12 cellular contexts compared by ENCODE assay signal in the genomic region with DNA sequence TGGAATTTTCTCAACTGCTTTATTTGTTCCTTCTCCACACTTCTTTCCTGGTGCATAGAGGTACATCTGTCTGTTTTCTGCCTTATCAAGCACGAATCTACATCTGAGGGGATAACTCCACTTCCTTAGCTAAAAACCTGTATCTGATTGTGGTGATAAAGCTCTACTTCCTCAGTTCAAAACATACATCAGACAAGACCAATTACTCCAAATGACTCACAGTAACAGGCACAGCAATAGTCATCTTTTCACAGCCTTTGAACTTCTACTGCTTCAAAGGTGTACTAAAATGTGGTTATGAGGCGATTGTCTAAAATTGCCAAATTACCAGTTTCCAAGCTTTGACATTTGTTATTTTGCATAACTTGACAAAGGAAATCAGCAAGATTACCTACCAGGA.
DNase-seq lines count a peak whose midpoint lies in the region; ATAC-seq, FAIRE-seq and TF ChIP-seq lines count a peak whose summit lies in the region.
"Had no signal": no experiment of that assay in that cellular context is flagged by ENCODE, and none has a peak within 500 bp of the region (broad histone marks: within the 10 kb centered on the region; RNA-seq: fewer than 3 reads in every experiment).

No MANE protein-coding gene starts in this region.

- 18 to 41% methylated on average over 2 of the region's 2 CpGs for WGBS in esophagus squamous epithelium, 2 donors

- H3K36me3 ChIP-seq in keratinocyte (ENCODE audit: control insufficient read depth in 2 of 2, extremely low read depth in 1 of 2, insufficient read depth in 2 of 2, low read length in 2 of 2) (no peaks in the 10 kb centered on the region), tibial artery (no peaks in the 10 kb centered on the region), esophagus squamous epithelium (no peaks in the 10 kb centered on the region)

- no peak overlapping the region for H3K27ac Mint-ChIP-seq in activated T-helper 17 cell treated with anti-CD3 and anti-CD28 coated beads, Interleukin-2, amount 50 U/mL, for 72 hours

- H3K27me3 ChIP-seq in keratinocyte (ENCODE audit: control insufficient read depth, extremely low read depth, insufficient read depth, low read length) (no peaks in the 10 kb centered on the region), tibial artery (no peaks in the 10 kb centered on the region), esophagus squamous epithelium (no peaks in the 10 kb centered on the region)

- H3K9me3 ChIP-seq in keratinocyte (ENCODE audit: control insufficient read depth, low read depth, low read length) (no peaks in the 10 kb centered on the region), tibial artery (no peaks in the 10 kb centered on the region), esophagus squamous epithelium (no peaks in the 10 kb centered on the region)
- H3K9me3 ChIP-seq: psoas muscle had no signal

- H3K9ac ChIP-seq in keratinocyte (ENCODE audit: control insufficient read depth, extremely low read depth, insufficient read depth, low read length) = no peak overlapping the region

- no peaks in the 10 kb centered on the region for H3K79me2 ChIP-seq in keratinocyte (ENCODE audit: control insufficient read depth, insufficient read depth, low read length)

- H3K4me3 Mint-ChIP-seq in activated T-helper 17 cell treated with anti-CD3 and anti-CD28 coated beads, Interleukin-2, amount 50 U/mL, for 72 hours = no peak overlapping the region

- no peaks in the 10 kb centered on the region for H3K9me1 ChIP-seq in keratinocyte (ENCODE audit: control insufficient read depth, extremely low read depth, insufficient read depth, low read length)

- H3K36me3 Mint-ChIP-seq in activated T-helper 17 cell treated with anti-CD3 and anti-CD28 coated beads, Interleukin-2, amount 50 U/mL, for 72 hours (ENCODE audit: low read depth) = no peaks in the 10 kb centered on the region

- no peaks in the 10 kb centered on the region for H4K20me1 ChIP-seq in keratinocyte (ENCODE audit: control insufficient read depth, extremely low read depth, insufficient read depth, low read length)

- H3K27ac ChIP-seq in keratinocyte (ENCODE audit: control insufficient read depth, insufficient read depth, low read length) (no peak overlapping the region), tibial artery (no peak overlapping the region), esophagus squamous epithelium (no peak overlapping the region)
- H3K27ac ChIP-seq: psoas muscle had no signal

- no peaks in the 10 kb centered on the region for H3K9me3 Mint-ChIP-seq in activated T-helper 17 cell treated with anti-CD3 and anti-CD28 coated beads, Interleukin-2, amount 50 U/mL, for 72 hours

- no peak overlapping the region for H3K4me3 ChIP-seq in Jurkat, Clone E6-1 (ENCODE audit: low read length)
- H3K4me3 ChIP-seq in keratinocyte (ENCODE audit: control insufficient read depth in 2 of 3, extremely low read depth in 1 of 3, insufficient read depth in 2 of 3, low read depth in 1 of 3, low read length in 3 of 3) (no peak overlapping the region), tibial artery (no peak overlapping the region), esophagus squamous epithelium (no peak overlapping the region)
- H3K4me3 ChIP-seq: psoas muscle had no signal

- peak overlapping the region; percentile 42 for H3K4me2 ChIP-seq in keratinocyte (ENCODE audit: control insufficient read depth, extremely low read depth, insufficient read depth, low read depth, low read length)

- H3K4me1 ChIP-seq in keratinocyte (ENCODE audit: control insufficient read depth, extremely low read depth, insufficient read depth, low read length) (peaks cover 28% of the 10 kb centered on the region), tibial artery (no peaks in the 10 kb centered on the region), esophagus squamous epithelium (no peaks in the 10 kb centered on the region)
- H3K4me1 ChIP-seq: psoas muscle had no signal

- peak; percentile 81 for ATAC-seq in activated T-helper 17 cell treated with anti-CD3 and anti-CD28 coated beads, Interleukin-2, amount 50 U/mL, for 72 hours (replicated peaks)
- ATAC-seq: psoas muscle had no signal

- TF ChIP-seq POLR2A in esophagus squamous epithelium (IDR thresholded peaks at IDR 0.05) = no peak

- dilution Hi-C loops in keratinocyte (cut with MboI; ENCODE audit: extremely low pct_ligation_motif_present, low sequenced_read_pairs) = no loop called here

- intact Hi-C loops in tibial artery (cut with DNase I; ENCODE audit: low total_unique reads) = no loop called here
- intact Hi-C loops in esophagus squamous epithelium (cut with DNase I) = no loop called here

- H3K27me3 Mint-ChIP-seq in activated T-helper 17 cell treated with anti-CD3 and anti-CD28 coated beads, Interleukin-2, amount 50 U/mL, for 72 hours = no peaks in the 10 kb centered on the region

- FAIRE-seq in keratinocyte (lab: Jason Lieb, UNC) = peak; percentile 94

- H2AFZ ChIP-seq in keratinocyte (ENCODE audit: control insufficient read depth, low read length) = peak overlapping the region; percentile 61

- DNase-seq in ELR (ENCODE audit: low read depth) (peak; percentile 55), keratinocyte (ENCODE audit: low read depth, low spot score) (peak; percentile 17), tibial artery (no peak), esophagus squamous epithelium (lab: John Stamatoyannopoulos, UW) (no peak), AML-193 (lab: John Stamatoyannopoulos, UW) (no peak)
- peak; percentile 89 for DNase-seq in Jurkat, Clone E6-1 (ENCODE audit: low read depth, low spot score)
- no peak for DNase-seq in stimulated activated CD4-positive, alpha-beta T cell treated with anti-CD3 and anti-CD28 coated beads, Interleukin-12 subunit alpha, Interleukin-12 subunit beta, amount 100 ng/mL, for 4 hours
- DNase-seq: activated CD4-positive, alpha-beta T cell treated with anti-CD3 and anti-CD28 coated beads for 4 hours; aorta; NCI-H1417; psoas muscle had no signal

- TF ChIP-seq CTCF in keratinocyte (optimal IDR thresholded peaks at IDR 0.05 in 1 of 3, IDR thresholded peaks at IDR 0.05 in 1 of 3, conservative IDR thresholded peaks at IDR 0.05 in 1 of 3; ENCODE audit: extremely low read depth in 1 of 3, insufficient read depth in 2 of 3, low read length in 3 of 3) (no peak), tibial artery (IDR thresholded peaks at IDR 0.05) (no peak), esophagus squamous epithelium (IDR thresholded peaks at IDR 0.05) (no peak)

- H3K4me1 Mint-ChIP-seq in activated T-helper 17 cell treated with anti-CD3 and anti-CD28 coated beads, Interleukin-2, amount 50 U/mL, for 72 hours = peaks cover 5% of the 10 kb centered on the region

Comparison
In these comparisons a context has a peak if more than half of its experiments do, and no peak if none do; other contexts are left out.
1. DNase-seq: peak in ELR (single experiment), Jurkat, Clone E6-1 (single experiment) and keratinocyte (single experiment); none in tibial artery (0 of 2), esophagus squamous epithelium (single experiment), AML-193 (0 of 2) and stimulated activated CD4-positive, alpha-beta T cell treated with anti-CD3 and anti-CD28 coated beads, Interleukin-12 subunit alpha, Interleukin-12 subunit beta, amount 100 ng/mL, for 4 hours (single experiment).